In the genomic region with DNA sequence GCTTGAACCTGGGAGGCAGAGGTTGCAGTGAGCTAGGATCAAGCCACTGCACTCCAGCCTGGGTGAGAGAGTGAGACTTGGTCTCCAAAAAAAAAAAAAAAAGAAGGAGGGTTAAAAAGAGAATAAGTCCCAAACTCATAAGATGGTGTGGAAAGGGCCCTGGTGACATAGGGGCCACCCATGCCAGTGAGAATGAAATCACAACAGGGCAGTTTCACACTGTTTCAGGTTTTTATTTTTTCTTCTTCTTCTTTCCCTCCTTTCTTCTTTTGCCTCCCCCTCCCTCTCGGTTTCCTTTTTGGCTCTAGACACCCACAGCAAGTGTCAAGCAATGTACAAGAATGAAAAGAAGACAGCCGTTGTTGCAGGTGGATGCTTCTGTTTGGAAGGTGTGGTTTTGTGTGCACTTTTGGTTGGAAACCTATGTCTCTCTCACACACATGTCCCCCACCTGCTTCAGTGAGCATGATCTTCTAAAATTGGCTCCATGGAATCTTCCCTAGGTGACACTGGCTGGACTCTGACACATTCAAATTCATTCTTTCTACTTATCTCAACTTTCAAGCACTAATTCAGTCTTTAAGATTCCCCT, we compare ENCODE assay signal across 14 cellular contexts. TPM values are rescaled to one million over a fixed set of nuclear protein-coding genes. Genes with fewer than 3 reads are reported as not detected.
DNase-seq lines count a peak whose midpoint lies in the region; ATAC-seq and TF ChIP-seq lines count a peak whose summit lies in the region.
"Had no signal": no experiment of that assay in that cellular context is flagged by ENCODE, and none has a peak within 500 bp of the region (broad histone marks: within the 10 kb centered on the region; RNA-seq: fewer than 3 reads in every experiment).

No MANE protein-coding gene starts in this region.

- ATAC-seq in GM19395 (IDR thresholded peaks at IDR 0.05; ENCODE audit: unreplicated experiment) (peak; percentile 62), HG02870 (IDR thresholded peaks at IDR 0.05; ENCODE audit: unreplicated experiment) (peak; percentile 60)
- ATAC-seq: left lung had no signal

- POLR2A ChIA-PET in OCI-LY7 (lab: Charles Lee), result interaction anchor here (0.6 to 3.9 kb wide), 8 partner anchors 14 to 801 kb away, joined by 3 to 12 read pairs (median 4); a partner anchor contains a TSS

- peak; percentile 30 for DNase-seq in GM13977 (ENCODE audit: low spot score)
- peak; percentile 72 for DNase-seq in OCI-LY7 (ENCODE audit: low spot score)
- no peak for DNase-seq in NCI-H2196 treated with DMSO at 0.1 percent for 48 hours (lab: John Stamatoyannopoulos, UW; ENCODE audit: unreplicated experiment)
- no peak for DNase-seq in NCI-H128 (lab: John Stamatoyannopoulos, UW; ENCODE audit: unreplicated experiment)
- no peak for DNase-seq in NCI-H446 (lab: John Stamatoyannopoulos, UW)
- no peak for DNase-seq in iPS-NIHi7 (ENCODE audit: extremely low spot score)
- DNase-seq: activated gamma-delta T cell treated with Interleukin-2 at 50 U/mL for 16 hours, Caco-2, left lung, NCI-H2029 had no signal

- peak overlapping the region; percentile 19 for H3K4me3 ChIP-seq in OCI-LY7 (ENCODE audit: low read depth, low read length, poor library complexity, severe bottlenecking)
- H3K4me3 ChIP-seq: left lung, tibial nerve had no signal

- peak overlapping the region; percentile 55 for H3K4me2 ChIP-seq in OCI-LY7 (ENCODE audit: low read length)

- in situ Hi-C loops in GM13977 (cut with MboI; ENCODE audit: low pct_unique_long_range_greater_than_20kb, low sequenced_read_pairs, unreplicated experiment), result loop anchor here (5.0 kb wide), 1 partner anchor 70 kb away; no protein-coding TSS in a partner anchor

- BruUV-seq in OCI-LY7 (replicated peaks; lab: Mats Ljungman, UMichigan), result no TSS peak

- CTCF ChIA-PET in OCI-LY7 (lab: Charles Lee; ENCODE audit: unreplicated experiment), result interaction anchor here (0.6 kb wide), 1 partner anchor 270 kb away, joined by 3 read pairs; no protein-coding TSS in a partner anchor

- no peaks in the 10 kb centered on the region for H3K79me2 ChIP-seq in OCI-LY7 (ENCODE audit: insufficient read depth, low read depth, low read length)
- H3K79me2 ChIP-seq: parathyroid adenoma had no signal

- TF ChIP-seq CTCF in GM13977 (IDR thresholded peaks at IDR 0.05; ENCODE audit: extremely low read depth, insufficient read depth, missing control alignments) (no peak), OCI-LY7 (conservative IDR thresholded peaks at IDR 0.05; ENCODE audit: low read length) (no peak)

- peaks cover 10% of the 10 kb centered on the region; the same call in 1 of the 2 replicates for H3K9me3 ChIP-seq in OCI-LY7 (ENCODE audit: low read length)
- H3K9me3 ChIP-seq: Caco-2, left lung, tibial nerve had no signal

- peaks cover 38% of the 10 kb centered on the region for H3K36me3 ChIP-seq in OCI-LY7 (ENCODE audit: insufficient read depth, low read length)
- H3K36me3 ChIP-seq: left lung, tibial nerve had no signal

- H4K20me1 ChIP-seq in OCI-LY7 (ENCODE audit: insufficient read depth, low read length), result no peaks in the 10 kb centered on the region

- H2AFZ ChIP-seq in OCI-LY7 (ENCODE audit: low read length), result peak overlapping the region; percentile 46; the same call in 1 of the 2 replicates
- H2AFZ ChIP-seq: parathyroid adenoma had no signal

- peaks cover 72% of the 10 kb centered on the region for H3K4me1 ChIP-seq in OCI-LY7 (ENCODE audit: insufficient read depth, low read length, poor library complexity, severe bottlenecking)
- H3K4me1 ChIP-seq: Caco-2, parathyroid adenoma had no signal

- H3K27ac ChIP-seq in OCI-LY7 (ENCODE audit: low read depth, low read length, poor library complexity, severe bottlenecking), result peak overlapping the region; percentile 88
- H3K27ac ChIP-seq: left lung, parathyroid adenoma, tibial nerve had no signal

- no peaks in the 10 kb centered on the region for H3K9me2 ChIP-seq in OCI-LY7 (ENCODE audit: insufficient read depth, low read length)

- intact Hi-C loops in OCI-LY7 (cut with micrococcal nuclease; ENCODE audit: unreplicated experiment), result loop anchor here (1.0 to 10.0 kb wide), 3 partner anchors 24 to 387 kb away; no protein-coding TSS in a partner anchor

RNA-seq across cellular contexts. Expression of a gene that starts 14.4 kb away (rescaled TPM):
- not detected in 2 replicates for total RNA-seq in OCI-LY7 (2014; rRNA removed; shearing (Covaris generic))
- total RNA-seq in OCI-LY7 (2022), result not detected in 2 replicates
- total RNA-seq: Caco-2 had no signal

RNA-seq across cellular contexts. Expression of a gene that starts 25.1 kb away (rescaled TPM):
- 9.9 and 13.9 TPM in 2 replicates for total RNA-seq in OCI-LY7 (2014; rRNA removed; shearing (Covaris generic))
- 11.4 and 12.1 TPM in 2 replicates for total RNA-seq in OCI-LY7 (2022)

Comparison
In these comparisons a context has a peak if more than half of its experiments do, and no peak if none do; other contexts are left out.
1. DNase-seq: peak in GM13977 (single experiment) and OCI-LY7 (single experiment); none in NCI-H2196 treated with DMSO at 0.1 percent for 48 hours (single experiment), NCI-H128 (single experiment), NCI-H446 (0 of 2) and iPS-NIHi7 (single experiment).